In genomic region chr18:42446195-42446594, GRCh38 we compare ENCODE assay signal across 1 cellular context.
TF ChIP-seq lines count a peak whose summit lies in the region.

No MANE protein-coding gene starts in this region.

TF ChIP-seq in HepG2, 621 proteins besides CTCF, POLR2A, EP300 and RAD21 (continued from another document and continues in another):
- no peak for TF ChIP-seq MXI1 (IDR thresholded peaks at IDR 0.05; ENCODE audit: borderline replicate concordance, low read depth, low read length)
- TF ChIP-seq NONO (IDR thresholded peaks at IDR 0.05) = no peak
- no peak for TF ChIP-seq NONO (CRISPR knock-in tag; conservative IDR thresholded peaks at IDR 0.05)
- TF ChIP-seq ASH2L (IDR thresholded peaks at IDR 0.05; ENCODE audit: insufficient read length, low read depth, low read length) = no peak
- TF ChIP-seq MIER2 (CRISPR knock-in tag; IDR thresholded peaks at IDR 0.05) = no peak
- peak; percentile 28; the same call in 1 of the 2 replicates for TF ChIP-seq SKIL (CRISPR knock-in tag; IDR thresholded peaks at IDR 0.05; ENCODE audit: borderline replicate concordance)
- TF ChIP-seq THRA (CRISPR knock-in tag; IDR thresholded peaks at IDR 0.05; ENCODE audit: borderline replicate concordance) = no peak
- TF ChIP-seq XRCC5 (optimal IDR thresholded peaks at IDR 0.05; ENCODE audit: low read length) = no peak
- peak; percentile 62; the same call in 1 of the 2 replicates for TF ChIP-seq POGZ (CRISPR knock-in tag; IDR thresholded peaks at IDR 0.05)
- TF ChIP-seq ZBTB43 (CRISPR knock-in tag; conservative IDR thresholded peaks at IDR 0.05) = no peak
- TF ChIP-seq ZNF878 (CRISPR knock-in tag; IDR thresholded peaks at IDR 0.05) = no peak
- no peak for TF ChIP-seq MEIS1 (CRISPR knock-in tag; IDR thresholded peaks at IDR 0.05; ENCODE audit: borderline replicate concordance)
- peak; percentile 45; the same call in 1 of the 2 replicates for TF ChIP-seq ZNF652 (CRISPR knock-in tag; IDR thresholded peaks at IDR 0.05; ENCODE audit: borderline replicate concordance, low read depth)
- TF ChIP-seq BCLAF1 (IDR thresholded peaks at IDR 0.05) = no peak
- TF ChIP-seq CEBPZ (IDR thresholded peaks at IDR 0.05; ENCODE audit: low read length) = no peak
- peak; percentile 32 for TF ChIP-seq TBL1XR1 (IDR thresholded peaks at IDR 0.05; ENCODE audit: borderline replicate concordance, low read length, partially characterized antibody)
- TF ChIP-seq HOXA5 (CRISPR knock-in tag; IDR thresholded peaks at IDR 0.05) = no peak
- no peak for TF ChIP-seq JDP2 (CRISPR knock-in tag; IDR thresholded peaks at IDR 0.05; ENCODE audit: borderline replicate concordance)
- TF ChIP-seq ZNF607 (CRISPR knock-in tag; IDR thresholded peaks at IDR 0.05; ENCODE audit: borderline replicate concordance) = no peak
- TF ChIP-seq ATF7 (IDR thresholded peaks at IDR 0.05) = peak; percentile 87
- TF ChIP-seq ATF7 (CRISPR knock-in tag; IDR thresholded peaks at IDR 0.05) = peak; percentile 94; the same call in 1 of the 2 replicates
- peak; percentile 46; the same call in 1 of the 2 replicates for TF ChIP-seq KDM6A (CRISPR knock-in tag; IDR thresholded peaks at IDR 0.05; ENCODE audit: low read depth)
- no peak for TF ChIP-seq NCOA1 (CRISPR knock-in tag; IDR thresholded peaks at IDR 0.05)
- TF ChIP-seq ADNP (CRISPR knock-in tag; IDR thresholded peaks at IDR 0.05) = no peak
- no peak for TF ChIP-seq HINFP (CRISPR knock-in tag; IDR thresholded peaks at IDR 0.05; ENCODE audit: low read depth)
- no peak for TF ChIP-seq MLX (CRISPR knock-in tag; IDR thresholded peaks at IDR 0.05)
- peak; percentile 95 for TF ChIP-seq TEAD3 (CRISPR knock-in tag; optimal IDR thresholded peaks at IDR 0.05; ENCODE audit: borderline replicate concordance)
- TF ChIP-seq AKNA (CRISPR knock-in tag; IDR thresholded peaks at IDR 0.05; ENCODE audit: borderline replicate concordance) = no peak
- TF ChIP-seq FOXJ3 (CRISPR knock-in tag; IDR thresholded peaks at IDR 0.05; ENCODE audit: borderline replicate concordance) = peak; percentile 86
- TF ChIP-seq ARID5B (CRISPR knock-in tag; IDR thresholded peaks at IDR 0.05) = peak; percentile 95
- TF ChIP-seq ATF5 (CRISPR knock-in tag; IDR thresholded peaks at IDR 0.05; ENCODE audit: low read depth) = no peak
- TF ChIP-seq HNF4G (IDR thresholded peaks at IDR 0.05; ENCODE audit: borderline replicate concordance, low read depth, low read length) = no peak
- TF ChIP-seq HNF4G (CRISPR knock-in tag; IDR thresholded peaks at IDR 0.05; ENCODE audit: borderline replicate concordance, low read depth) = no peak
